Comparison of ENCODE assay signal across 11 cellular contexts in genomic region chr14:21825845-21826244, GRCh38.
DNase-seq lines count a peak whose midpoint lies in the region; ATAC-seq and TF ChIP-seq lines count a peak whose summit lies in the region.
"Had no signal": no experiment of that assay in that cellular context is flagged by ENCODE, and none has a peak within 500 bp of the region (broad histone marks: within the 10 kb centered on the region; RNA-seq: fewer than 3 reads in every experiment).

No MANE protein-coding gene starts in this region.

- 73 to 78% methylated on average over 7 of the region's 7 CpGs for WGBS in lower leg skin, 2 donors

- no peak for TF ChIP-seq CTCF in CD8-positive, alpha-beta T cell (IDR thresholded peaks at IDR 0.05)
- no peak for TF ChIP-seq CTCF in lower leg skin (IDR thresholded peaks at IDR 0.05)

- DNase-seq in activated T-cell treated with anti-CD3 and anti-CD28 coated beads, Interleukin-2, amount 50 U/mL, for 24 hours: no peak
- DNase-seq in activated T-cell treated with anti-CD3 and anti-CD28 coated beads for 4 hours: no peak
- DNase-seq in CD8-positive, alpha-beta T cell: no peak
- DNase-seq in activated CD8-positive, alpha-beta T cell treated with anti-CD3 and anti-CD28 coated beads, Interleukin-2, amount 10 ng/mL, durations not matched to agents 7 days and 5 days: no peak
- no peak for DNase-seq in naive thymus-derived CD8-positive, alpha-beta T cell
- DNase-seq in lower leg skin (ENCODE audit: low spot score in 2 of 2): no peak
- DNase-seq in NOMO-1 treated with dmso at 0.1 percent for 144 hours (lab: John Stamatoyannopoulos, UW; ENCODE audit: unreplicated experiment): no peak
- DNase-seq: GF-D8, NCI-H510A had no signal

- no peak overlapping the region for H3K4me3 ChIP-seq in CD8-positive, alpha-beta T cell (ENCODE audit: low read depth, low read length)
- H3K4me3 ChIP-seq in lower leg skin (ENCODE audit: low read depth, poor library complexity, severe bottlenecking): no peak overlapping the region
- H3K4me3 ChIP-seq: GM23338 had no signal

- CTCF ChIA-PET in CD8-positive, alpha-beta T cell (lab: Charles Lee): interaction anchor here (0.8 kb wide), 1 partner anchor 730 kb away, joined by 4 read pairs; no protein-coding TSS in a partner anchor
- CTCF ChIA-PET in activated CD8-positive, alpha-beta T cell treated with anti-CD3 and anti-CD28 coated beads, Interleukin-2, amount 10 ng/mL, durations not matched to agents 7 days and 5 days (lab: Charles Lee): interaction anchor here (0.8 to 2.8 kb wide), 12 partner anchors 10 to 745 kb away, joined by 3 to 23 read pairs (median 6); no protein-coding TSS in a partner anchor

- peaks cover 8% of the 10 kb centered on the region for H3K4me1 Mint-ChIP-seq in activated T-cell treated with anti-CD3 and anti-CD28 coated beads, Interleukin-2, amount 50 U/mL, for 24 hours (ENCODE audit: low read depth)
- H3K4me1 Mint-ChIP-seq in CD8-positive, alpha-beta T cell (ENCODE audit: low read depth): peaks cover 5% of the 10 kb centered on the region
- H3K4me1 Mint-ChIP-seq in activated CD8-positive, alpha-beta T cell treated with anti-CD3 and anti-CD28 coated beads, Interleukin-2, amount 10 ng/mL, durations not matched to agents 7 days and 5 days (ENCODE audit: low read depth): peaks cover 4% of the 10 kb centered on the region
- peaks cover 2 to 7% (median 4%) of the 10 kb centered on the region in 4 donors for H3K4me1 Mint-ChIP-seq in naive thymus-derived CD8-positive, alpha-beta T cell

- no peak for ATAC-seq in CD8-positive, alpha-beta T cell
- no peak for ATAC-seq in activated CD8-positive, alpha-beta T cell treated with anti-CD3 and anti-CD28 coated beads, Interleukin-2, amount 10 ng/mL, durations not matched to agents 7 days and 5 days
- peak; percentile 38 to 54 for ATAC-seq in naive thymus-derived CD8-positive, alpha-beta T cell
- ATAC-seq in GM18517 (IDR thresholded peaks at IDR 0.05; ENCODE audit: unreplicated experiment): no peak

- no peak overlapping the region for H3K27ac Mint-ChIP-seq in activated T-cell treated with anti-CD3 and anti-CD28 coated beads, Interleukin-2, amount 50 U/mL, for 24 hours
- no peak overlapping the region for H3K27ac Mint-ChIP-seq in CD8-positive, alpha-beta T cell
- H3K27ac Mint-ChIP-seq in activated CD8-positive, alpha-beta T cell treated with anti-CD3 and anti-CD28 coated beads, Interleukin-2, amount 10 ng/mL, durations not matched to agents 7 days and 5 days: peak overlapping the region; percentile 31
- H3K27ac Mint-ChIP-seq in naive thymus-derived CD8-positive, alpha-beta T cell: peak overlapping the region in 3 of 10 donors; percentile 33 to 83 (median 50)
- H3K27ac Mint-ChIP-seq: GM23338 had no signal

- H3K27me3 ChIP-seq in CD8-positive, alpha-beta T cell (ENCODE audit: insufficient read depth, low read length): no peaks in the 10 kb centered on the region

- no peaks in the 10 kb centered on the region for H3K9me3 Mint-ChIP-seq in activated T-cell treated with anti-CD3 and anti-CD28 coated beads, Interleukin-2, amount 50 U/mL, for 24 hours
- H3K9me3 Mint-ChIP-seq in CD8-positive, alpha-beta T cell: no peaks in the 10 kb centered on the region
- no peaks in the 10 kb centered on the region for H3K9me3 Mint-ChIP-seq in activated CD8-positive, alpha-beta T cell treated with anti-CD3 and anti-CD28 coated beads, Interleukin-2, amount 10 ng/mL, durations not matched to agents 7 days and 5 days (ENCODE audit: insufficient read depth)
- no peaks in the 10 kb centered on the region for H3K9me3 Mint-ChIP-seq in naive thymus-derived CD8-positive, alpha-beta T cell
- H3K9me3 Mint-ChIP-seq: GM23338 had no signal

- no peak overlapping the region for H3K27ac ChIP-seq in CD8-positive, alpha-beta T cell (ENCODE audit: low read depth, low read length)

- H3K27me3 Mint-ChIP-seq in activated T-cell treated with anti-CD3 and anti-CD28 coated beads, Interleukin-2, amount 50 U/mL, for 24 hours: peaks cover 44% of the 10 kb centered on the region
- H3K27me3 Mint-ChIP-seq in CD8-positive, alpha-beta T cell (ENCODE audit: low read depth): peaks cover 26% of the 10 kb centered on the region
- peaks cover 32% of the 10 kb centered on the region for H3K27me3 Mint-ChIP-seq in activated CD8-positive, alpha-beta T cell treated with anti-CD3 and anti-CD28 coated beads, Interleukin-2, amount 10 ng/mL, durations not matched to agents 7 days and 5 days (ENCODE audit: low read depth)
- peaks cover 19 to 35% (median 27%) of the 10 kb centered on the region in 5 donors for H3K27me3 Mint-ChIP-seq in naive thymus-derived CD8-positive, alpha-beta T cell

- intact Hi-C loops in CD8-positive, alpha-beta T cell (cut with DNase I, micrococcal nuclease): no loop called here
- intact Hi-C loops in lower leg skin (cut with DNase I; ENCODE audit: low total_unique reads): no loop called here

- no peaks in the 10 kb centered on the region for H3K36me3 ChIP-seq in CD8-positive, alpha-beta T cell (ENCODE audit: insufficient read depth, low read length)

- no peaks in the 10 kb centered on the region for H3K4me1 ChIP-seq in CD8-positive, alpha-beta T cell (ENCODE audit: insufficient read depth, low read length)

- no peak for TF ChIP-seq POLR2A in lower leg skin (IDR thresholded peaks at IDR 0.05)

- peak overlapping the region; percentile 58 for H3K4me3 Mint-ChIP-seq in activated T-cell treated with anti-CD3 and anti-CD28 coated beads, Interleukin-2, amount 50 U/mL, for 24 hours
- peak overlapping the region; percentile 58 for H3K4me3 Mint-ChIP-seq in CD8-positive, alpha-beta T cell
- peak overlapping the region; percentile 35 for H3K4me3 Mint-ChIP-seq in activated CD8-positive, alpha-beta T cell treated with anti-CD3 and anti-CD28 coated beads, Interleukin-2, amount 10 ng/mL, durations not matched to agents 7 days and 5 days
- peak overlapping the region; percentile 8 to 78 (median 58) for H3K4me3 Mint-ChIP-seq in naive thymus-derived CD8-positive, alpha-beta T cell
- H3K4me3 Mint-ChIP-seq: GM23338 had no signal

- POLR2A ChIA-PET in CD8-positive, alpha-beta T cell (lab: Charles Lee): interaction anchor here (1.4 kb wide), 1 partner anchor 698 kb away, joined by 3 read pairs; no protein-coding TSS in a partner anchor
- POLR2A ChIA-PET in activated CD8-positive, alpha-beta T cell treated with anti-CD3 and anti-CD28 coated beads, Interleukin-2, amount 10 ng/mL, durations not matched to agents 7 days and 5 days (lab: Charles Lee): interaction anchor here (0.5 to 1.0 kb wide), 3 partner anchors 84 to 707 kb away, joined by 3 to 4 read pairs (median 3); no protein-coding TSS in a partner anchor
- POLR2A ChIA-PET in naive thymus-derived CD8-positive, alpha-beta T cell (lab: Charles Lee): interaction anchor here (0.5 to 1.4 kb wide), 3 partner anchors 15 to 941 kb away, joined by 3 to 5 read pairs (median 4); no protein-coding TSS in a partner anchor

- H3K9me3 ChIP-seq in CD8-positive, alpha-beta T cell (ENCODE audit: low read length): no peaks in the 10 kb centered on the region

- H3K36me3 Mint-ChIP-seq in activated T-cell treated with anti-CD3 and anti-CD28 coated beads, Interleukin-2, amount 50 U/mL, for 24 hours (ENCODE audit: low read depth): no peaks in the 10 kb centered on the region
- H3K36me3 Mint-ChIP-seq in CD8-positive, alpha-beta T cell: no peaks in the 10 kb centered on the region
- H3K36me3 Mint-ChIP-seq in activated CD8-positive, alpha-beta T cell treated with anti-CD3 and anti-CD28 coated beads, Interleukin-2, amount 10 ng/mL, durations not matched to agents 7 days and 5 days (ENCODE audit: low read depth): no peaks in the 10 kb centered on the region
- peaks cover 0 to 1% (median 0%) of the 10 kb centered on the region in 3 donors for H3K36me3 Mint-ChIP-seq in naive thymus-derived CD8-positive, alpha-beta T cell

Comparison
In these comparisons a context has a peak if more than half of its experiments do, and no peak if none do; other contexts are left out.
1. ATAC-seq: peak in naive thymus-derived CD8-positive, alpha-beta T cell (2 of 2); none in CD8-positive, alpha-beta T cell (single experiment), activated CD8-positive, alpha-beta T cell treated with anti-CD3 and anti-CD28 coated beads, Interleukin-2, amount 10 ng/mL, durations not matched to agents 7 days and 5 days (single experiment) and GM18517 (single experiment).
2. Peak in every context shown above with its lines, with median percentiles within 50 percentile points of each other: H3K4me3 Mint-ChIP-seq.